ENCODE assay signal across 15 cellular contexts in genomic region chr5:76620166-76620565, GRCh38. TPM values are rescaled to one million over a fixed set of nuclear protein-coding genes. Genes with fewer than 3 reads are reported as not detected.
"Had no signal": no experiment of that assay in that cellular context is flagged by ENCODE, and none has a peak within 500 bp of the region (broad histone marks: within the 10 kb centered on the region; RNA-seq: fewer than 3 reads in every experiment).

No MANE protein-coding gene starts in this region.

- H3K27me3 Mint-ChIP-seq: activated CD8-positive, alpha-beta T cell treated with anti-CD3 and anti-CD28 coated beads for 36 hours; stimulated activated memory B cell treated with anti-CD40 and anti-IgM and Interleukin-4, amounts not matched to agents 10 μg/mL and 1 μg/mL and 100 μg/mL, for 72 hours had no signal

- H3K4me3 Mint-ChIP-seq: activated CD8-positive, alpha-beta T cell treated with anti-CD3 and anti-CD28 coated beads for 36 hours; activated T-cell treated with anti-CD3 and anti-CD28 coated beads, Interleukin-2, amount 50 U/mL, for 4 hours; immature natural killer cell; neural progenitor cell; stimulated activated memory B cell treated with anti-CD40 and anti-IgM and Interleukin-4, amounts not matched to agents 10 μg/mL and 1 μg/mL and 100 μg/mL, for 72 hours had no signal

- H3K36me3 Mint-ChIP-seq: stimulated activated memory B cell treated with anti-CD40 and anti-IgM and Interleukin-4, amounts not matched to agents 10 μg/mL and 1 μg/mL and 100 μg/mL, for 72 hours had no signal

- DNase-seq: activated CD4-positive, alpha-beta T cell treated with anti-CD3 and anti-CD28 coated beads for 4 hours; activated CD8-positive, alpha-beta T cell treated with anti-CD3 and anti-CD28 coated beads for 36 hours; activated gamma-delta T cell; activated T-cell treated with anti-CD3 and anti-CD28 coated beads, Interleukin-2, amount 50 U/mL, for 4 hours; amniotic stem cell; dermis blood vessel endothelial cell; head of caudate nucleus; immature natural killer cell; posterior cingulate gyrus; stimulated activated CD4-positive, alpha-beta T cell treated with anti-CD3 and anti-CD28 coated beads, Interleukin-2, amount 100 ng/mL, for 48 hours; tibial artery had no signal

- H3K27ac Mint-ChIP-seq: activated CD8-positive, alpha-beta T cell treated with anti-CD3 and anti-CD28 coated beads for 36 hours; neural progenitor cell; stimulated activated memory B cell treated with anti-CD40 and anti-IgM and Interleukin-4, amounts not matched to agents 10 μg/mL and 1 μg/mL and 100 μg/mL, for 72 hours had no signal

- H3K9me3 Mint-ChIP-seq: activated CD8-positive, alpha-beta T cell treated with anti-CD3 and anti-CD28 coated beads for 36 hours; activated naive CD4-positive, alpha-beta T cell treated with anti-CD3 and anti-CD28 coated beads, Interleukin-2, amount 50 U/mL, for 72 hours; activated T-cell treated with anti-CD3 and anti-CD28 coated beads, Interleukin-2, amount 50 U/mL, for 4 hours; immature natural killer cell; neural progenitor cell; stimulated activated memory B cell treated with anti-CD40 and anti-IgM and Interleukin-4, amounts not matched to agents 10 μg/mL and 1 μg/mL and 100 μg/mL, for 72 hours had no signal

- H3K4me1 Mint-ChIP-seq: stimulated activated memory B cell treated with anti-CD40 and anti-IgM and Interleukin-4, amounts not matched to agents 10 μg/mL and 1 μg/mL and 100 μg/mL, for 72 hours had no signal

- ATAC-seq: activated CD8-positive, alpha-beta T cell treated with anti-CD3 and anti-CD28 coated beads for 36 hours; activated T-cell treated with anti-CD3 and anti-CD28 coated beads, Interleukin-2, amount 50 U/mL, for 4 hours; stimulated activated memory B cell treated with anti-CD40 and anti-IgM and Interleukin-4, amounts not matched to agents 10 μg/mL and 1 μg/mL and 100 μg/mL, for 72 hours had no signal

RNA-seq across cellular contexts. Expression of gene F2RL2, which starts 3.0 kb away (rescaled TPM):
- total RNA-seq: activated CD8-positive, alpha-beta T cell treated with anti-CD3 and anti-CD28 coated beads for 36 hours; activated naive CD4-positive, alpha-beta T cell treated with anti-CD3 and anti-CD28 coated beads, Interleukin-2, amount 50 U/mL, for 72 hours; vagina had no signal
